8 cellular contexts compared by ENCODE assay signal in genomic region chr17:7614422-7615264, GRCh38. TPM values are rescaled to one million over a fixed set of nuclear protein-coding genes. Genes with fewer than 3 reads are reported as not detected.
DNase-seq lines count a peak whose midpoint lies in the region; ATAC-seq and TF ChIP-seq lines count a peak whose summit lies in the region.

Gene FXR2, minus strand, starts transcription at chr17:7614897. Its CDS starts 365 bp downstream, at chr17:7614532.

- peak within 1 kb of the TSS; percentile 87 for H2AFZ ChIP-seq in PC-3 (ENCODE audit: low read length)

- DNase-seq in DMS53 (lab: John Stamatoyannopoulos, UW) (peak; percentile 100), PC-3 (peak; percentile 97), activated T-cell treated with anti-CD3 and anti-CD28 coated beads for 48 hours (ENCODE audit: low read depth) (peak; percentile 99), epithelial cell of esophagus (ENCODE audit: low read depth) (peak; percentile 100), mucosa of descending colon (peak; percentile 99 to 100 (median 100))
- DNase-seq in Jurkat, Clone E6-1 (ENCODE audit: low read depth, low spot score) = peak; percentile 99
- peak; percentile 99 for DNase-seq in stimulated activated CD8-positive, alpha-beta memory T cell treated with anti-CD3 and anti-CD28 coated beads, Interleukin-4, amount 100 ng/mL, for 24 hours (ENCODE audit: low read depth)

- H3K79me2 ChIP-seq in PC-3 (ENCODE audit: low read length) = peaks cover 45% of the 10 kb centered on the region

- no TSS peak for BruUV-seq in PC-3 (replicated peaks; lab: Mats Ljungman, UMichigan)

- no peaks in the 10 kb centered on the region for H3K9me2 ChIP-seq in PC-3 (replicated peaks; ENCODE audit: low read length)

- H3K9me3 ChIP-seq in PC-3 (ENCODE audit: low read length) (no peaks in the 10 kb centered on the region), mucosa of descending colon (no peaks in the 10 kb centered on the region)

- H3K9ac ChIP-seq in PC-3 (ENCODE audit: low read length) = peak within 1 kb of the TSS; percentile 85

- peaks cover 19% of the 10 kb centered on the region for H3K4me1 ChIP-seq in PC-3 (ENCODE audit: insufficient read depth, low read length)
- peaks cover 20% of the 10 kb centered on the region for H3K4me1 ChIP-seq in mucosa of descending colon (ENCODE audit: low read depth)

- H3K27me3 ChIP-seq in PC-3 (ENCODE audit: low read length) = no peaks in the 10 kb centered on the region

- H3K36me3 ChIP-seq in PC-3 (ENCODE audit: low read depth, low read length) = no peaks in the 10 kb centered on the region
- H3K36me3 ChIP-seq in mucosa of descending colon (ENCODE audit: low read depth) = no peaks in the 10 kb centered on the region

- TF ChIP-seq CTCF in PC-3 (conservative IDR thresholded peaks at IDR 0.05; ENCODE audit: low read depth, low read length) (peak; percentile 52), epithelial cell of esophagus (IDR thresholded peaks at IDR 0.05; ENCODE audit: insufficient read depth, low read depth, low read length, missing control alignments) (peak; percentile 65), mucosa of descending colon (IDR thresholded peaks at IDR 0.05) (peak; percentile 44)

- POLR2A ChIA-PET in PC-3 (lab: Charles Lee; ENCODE audit: unreplicated experiment) = interaction anchor here (0.6 to 1.0 kb wide), 7 partner anchors 12 to 558 kb away, joined by 3 to 11 read pairs (median 4); partner anchors contain the start of genes MPDU1 and SAT2

- CTCF ChIA-PET in PC-3 (lab: Charles Lee) = interaction anchor here (0.6 kb wide), 1 partner anchor 17 kb away, joined by 6 read pairs; no protein-coding TSS in a partner anchor

- H4K20me1 ChIP-seq in PC-3 (ENCODE audit: low read length) = peaks cover 8% of the 10 kb centered on the region; the same call in 1 of the 2 replicates

- H3F3A ChIP-seq in PC-3 (ENCODE audit: low read length, unreplicated experiment) = no peaks in the 10 kb centered on the region

- peak within 1 kb of the TSS; percentile 90 for H3K4me3 ChIP-seq in Jurkat, Clone E6-1 (ENCODE audit: low read length)
- H3K4me3 ChIP-seq in PC-3 (ENCODE audit: low read length) (peak within 1 kb of the TSS; percentile 95), epithelial cell of esophagus (ENCODE audit: low read length) (peak within 1 kb of the TSS; percentile 94), mucosa of descending colon (peak within 1 kb of the TSS; percentile 67)

- ATAC-seq in GM21576 (IDR thresholded peaks at IDR 0.05; ENCODE audit: unreplicated experiment) (peak; percentile 80), PC-3 (peak; percentile 93), mucosa of descending colon (peak; percentile 95)

- peak within 1 kb of the TSS; percentile 91 for H3K4me2 ChIP-seq in PC-3 (ENCODE audit: low read length)

- peak within 1 kb of the TSS; percentile 36 for H3K27ac ChIP-seq in PC-3 (ENCODE audit: low read length)

- intact Hi-C loops in PC-3 (cut with micrococcal nuclease) (no loop called here), mucosa of descending colon (cut with DNase I, micrococcal nuclease) (no loop called here)

RNA-seq across cellular contexts. Expression of gene FXR2, which starts in this region (rescaled TPM):
- polyA plus RNA-seq in Jurkat, Clone E6-1 (2012; ENCODE audit: insufficient read depth, insufficient read length) = 13.0 TPM
- 51.4 and 67.2 TPM in 2 replicates for total RNA-seq in PC-3 (2014; rRNA removed)
- total RNA-seq in mucosa of descending colon = 10 to 100 TPM; 23.0 to 53.3 (median 28.1) TPM

Comparison
In these comparisons a context has a peak if more than half of its experiments do, and no peak if none do; other contexts are left out.
1. Peak in every context shown above with its lines: DNase-seq, ATAC-seq, H3K4me3 ChIP-seq and H3K27ac ChIP-seq.